8 cellular contexts compared by ENCODE assay signal in the genomic region with DNA sequence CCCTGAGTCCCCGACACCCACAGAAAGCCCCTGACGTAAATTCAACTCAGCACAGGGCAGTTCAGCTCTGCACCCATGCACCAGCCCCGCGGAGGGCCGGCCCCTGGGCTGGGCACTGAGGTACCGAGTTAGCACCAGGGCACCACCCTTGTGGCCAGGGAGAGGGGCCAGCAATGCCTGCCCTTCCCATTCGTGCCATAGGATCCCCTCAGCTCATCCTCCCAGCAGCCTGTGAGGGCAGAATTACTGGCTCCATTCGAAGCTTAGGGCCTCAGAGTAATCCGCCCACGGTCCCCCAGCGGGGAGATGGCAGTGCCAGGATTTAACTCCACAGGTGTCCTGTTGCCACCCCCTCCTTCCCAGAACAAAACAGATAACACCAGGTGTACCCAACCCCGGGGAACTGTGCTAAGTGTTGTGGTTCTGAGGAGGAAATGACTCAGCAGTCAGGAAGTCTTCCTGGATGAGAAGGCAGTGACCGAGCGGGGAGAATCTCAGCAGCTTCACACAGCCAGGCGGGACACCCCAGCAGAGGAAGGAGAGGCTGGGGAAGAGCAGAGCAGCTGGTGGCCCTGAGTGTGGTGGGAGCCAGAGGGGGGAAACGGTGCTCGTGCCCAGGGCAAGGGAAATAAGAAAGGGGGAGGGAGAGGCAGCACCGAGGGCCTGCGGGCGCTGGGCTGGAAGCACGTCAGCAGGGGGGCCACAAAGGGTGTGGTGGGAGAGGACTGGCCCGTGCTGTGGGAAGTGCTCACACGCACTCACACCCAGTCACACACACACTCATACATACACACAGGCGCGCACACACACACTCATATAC. TPM values are rescaled to one million over a fixed set of nuclear protein-coding genes. Genes with fewer than 3 reads are reported as not detected.
DNase-seq lines count a peak whose midpoint lies in the region; ATAC-seq and TF ChIP-seq lines count a peak whose summit lies in the region.

No MANE protein-coding gene starts in this region.

- H3K9me3 ChIP-seq in T-helper 17 cell (ENCODE audit: control insufficient read depth, low read length, poor library complexity, severe bottlenecking) (no peaks in the 10 kb centered on the region), lower lobe of right lung (no peaks in the 10 kb centered on the region)

- H3K27ac Mint-ChIP-seq in GM23338 = no peak overlapping the region
- H3K27ac Mint-ChIP-seq in T-helper 17 cell = no peak overlapping the region
- no peak overlapping the region for H3K27ac Mint-ChIP-seq in stimulated activated effector memory CD8-positive, alpha-beta T cell treated with anti-CD3 and anti-CD28 coated beads, Interleukin-12 subunit alpha, Interleukin-12 subunit beta, amount 100 ng/mL, for 72 hours

- H3K27ac ChIP-seq in GM23338 (ENCODE audit: low read depth) (no peak overlapping the region), lower lobe of right lung (peak overlapping the region; percentile 71)

- H3K79me2 ChIP-seq in GM23338 (replicated peaks; ENCODE audit: insufficient read depth) = no peaks in the 10 kb centered on the region

- peaks cover 7% of the 10 kb centered on the region; the same call in 2 of the 3 replicates for H3K36me3 Mint-ChIP-seq in GM23338 (ENCODE audit: low read depth)
- H3K36me3 Mint-ChIP-seq in T-helper 17 cell (ENCODE audit: low read depth) = no peaks in the 10 kb centered on the region
- H3K36me3 Mint-ChIP-seq in stimulated activated effector memory CD8-positive, alpha-beta T cell treated with anti-CD3 and anti-CD28 coated beads, Interleukin-12 subunit alpha, Interleukin-12 subunit beta, amount 100 ng/mL, for 72 hours = no peaks in the 10 kb centered on the region

- H3K9me2 ChIP-seq in GM23338 (ENCODE audit: insufficient read depth) = no peaks in the 10 kb centered on the region

- H3K27me3 ChIP-seq in GM23338 (ENCODE audit: insufficient read depth) = no peaks in the 10 kb centered on the region
- no peaks in the 10 kb centered on the region for H3K27me3 ChIP-seq in lower lobe of right lung (ENCODE audit: low read depth)

- DNase-seq in EH (ENCODE audit: low read depth) = peak; percentile 92
- peak; percentile 23 for DNase-seq in GM23338 (ENCODE audit: low spot score)
- DNase-seq in LNCaP clone FGC (ENCODE audit: low read depth) = peak; percentile 19
- DNase-seq in T-helper 17 cell = no peak
- peak; percentile 13 for DNase-seq in central memory CD4-positive, alpha-beta T cell
- peak; percentile 58 for DNase-seq in lower lobe of right lung
- DNase-seq in stimulated activated effector memory CD8-positive, alpha-beta T cell treated with anti-CD3 and anti-CD28 coated beads, Interleukin-12 subunit alpha, Interleukin-12 subunit beta, amount 100 ng/mL, for 72 hours (ENCODE audit: low spot score in 2 of 2) = no peak

- H3K27me3 Mint-ChIP-seq in GM23338 (ENCODE audit: insufficient read depth, low read depth, poor library complexity) (peaks cover 2% of the 10 kb centered on the region), T-helper 17 cell (no peaks in the 10 kb centered on the region)

- intact Hi-C loops in lower lobe of right lung (cut with DNase I) = no loop called here

- H3K4me3 Mint-ChIP-seq in GM23338 = no peak overlapping the region
- no peak overlapping the region for H3K4me3 Mint-ChIP-seq in T-helper 17 cell
- no peak overlapping the region for H3K4me3 Mint-ChIP-seq in stimulated activated effector memory CD8-positive, alpha-beta T cell treated with anti-CD3 and anti-CD28 coated beads, Interleukin-12 subunit alpha, Interleukin-12 subunit beta, amount 100 ng/mL, for 72 hours

- H3F3A ChIP-seq in GM23338 (replicated peaks; ENCODE audit: low read depth) = no peaks in the 10 kb centered on the region

- peaks cover 11% of the 10 kb centered on the region for H3K4me1 ChIP-seq in GM23338 (ENCODE audit: insufficient read depth)
- H3K4me1 ChIP-seq in lower lobe of right lung = peaks cover 40% of the 10 kb centered on the region

- peaks cover 18% of the 10 kb centered on the region for H3K4me1 Mint-ChIP-seq in GM23338
- H3K4me1 Mint-ChIP-seq in T-helper 17 cell = peaks cover 7% of the 10 kb centered on the region
- H3K4me1 Mint-ChIP-seq in stimulated activated effector memory CD8-positive, alpha-beta T cell treated with anti-CD3 and anti-CD28 coated beads, Interleukin-12 subunit alpha, Interleukin-12 subunit beta, amount 100 ng/mL, for 72 hours = peaks cover 9% of the 10 kb centered on the region

- no peak overlapping the region for H3K4me2 ChIP-seq in GM23338

- peak overlapping the region; percentile 59 for H2AFZ ChIP-seq in GM23338

- H4K20me1 ChIP-seq in GM23338 (replicated peaks; ENCODE audit: insufficient read depth) = no peaks in the 10 kb centered on the region

- H3K4me3 ChIP-seq in GM23338 (no peak overlapping the region), LNCaP clone FGC (ENCODE audit: low read depth, low read length) (no peak overlapping the region), lower lobe of right lung (peak overlapping the region; percentile 8)

- TF ChIP-seq CTCF in GM23338 (conservative IDR thresholded peaks at IDR 0.05; ENCODE audit: low read depth in 2 of 2) (no peak), LNCaP clone FGC (IDR thresholded peaks at IDR 0.05; ENCODE audit: control insufficient read depth, extremely low read depth, insufficient read depth) (no peak), lower lobe of right lung (IDR thresholded peaks at IDR 0.05) (no peak)

- peaks cover 9% of the 10 kb centered on the region for H3K9me3 Mint-ChIP-seq in GM23338
- peaks cover 3% of the 10 kb centered on the region for H3K9me3 Mint-ChIP-seq in stimulated activated effector memory CD8-positive, alpha-beta T cell treated with anti-CD3 and anti-CD28 coated beads, Interleukin-12 subunit alpha, Interleukin-12 subunit beta, amount 100 ng/mL, for 72 hours

- H3K36me3 ChIP-seq in GM23338 (ENCODE audit: insufficient read depth) (no peaks in the 10 kb centered on the region), lower lobe of right lung (no peaks in the 10 kb centered on the region)

- ATAC-seq in GM23338 (peak; percentile 37), T-helper 17 cell (peak; percentile 83), lower lobe of right lung (peak; percentile 71 to 72), HG03039 (IDR thresholded peaks at IDR 0.05; ENCODE audit: unreplicated experiment) (no peak)
- ATAC-seq in stimulated activated effector memory CD8-positive, alpha-beta T cell treated with anti-CD3 and anti-CD28 coated beads, Interleukin-12 subunit alpha, Interleukin-12 subunit beta, amount 100 ng/mL, for 72 hours = peak; percentile 65

TF ChIP-seq in GM23338, 12 proteins besides CTCF, POLR2A, EP300 and RAD21 (continues in another document):
- TF ChIP-seq ZNF114 (CRISPR knock-in tag; IDR thresholded peaks at IDR 0.05) (no peak), CREB1 (CRISPR knock-in tag; IDR thresholded peaks at IDR 0.05; ENCODE audit: low read depth) (no peak), ZNF331 (CRISPR knock-in tag; IDR thresholded peaks at IDR 0.05; ENCODE audit: low read depth) (no peak), EZH2phosphoT487 (IDR thresholded peaks at IDR 0.05; ENCODE audit: unreplicated experiment) (no peak), POLR2AphosphoS5 (IDR thresholded peaks at IDR 0.05; ENCODE audit: low read depth) (no peak)

RNA-seq across cellular contexts. Expression of a gene that starts 59.6 kb away (rescaled TPM):
- 10.9 and 11.2 TPM in 2 replicates for total RNA-seq in GM23338 (2014; rRNA removed; shearing (Covaris generic))
- polyA plus RNA-seq in GM23338 (2016; fragmentation: Nextera tagmentation; extraction: Ambion mirVana) = 2.6 and 2.7 TPM in 2 replicates
- total RNA-seq in T-helper 17 cell (1 to 10 TPM in 1 of 2 donors, under 1 TPM in 1; 0.26 to 3.3 TPM), lower lobe of right lung (36.5 TPM)

Comparison
In these comparisons a context has a peak if more than half of its experiments do, and no peak if none do; other contexts are left out.
1. DNase-seq: peak in EH (single experiment), GM23338 (single experiment), LNCaP clone FGC (single experiment), central memory CD4-positive, alpha-beta T cell (single experiment) and lower lobe of right lung (single experiment); none in T-helper 17 cell (0 of 3) and stimulated activated effector memory CD8-positive, alpha-beta T cell treated with anti-CD3 and anti-CD28 coated beads, Interleukin-12 subunit alpha, Interleukin-12 subunit beta, amount 100 ng/mL, for 72 hours (0 of 2).